ENCODE assay signal across 1 cellular context in the genomic region with DNA sequence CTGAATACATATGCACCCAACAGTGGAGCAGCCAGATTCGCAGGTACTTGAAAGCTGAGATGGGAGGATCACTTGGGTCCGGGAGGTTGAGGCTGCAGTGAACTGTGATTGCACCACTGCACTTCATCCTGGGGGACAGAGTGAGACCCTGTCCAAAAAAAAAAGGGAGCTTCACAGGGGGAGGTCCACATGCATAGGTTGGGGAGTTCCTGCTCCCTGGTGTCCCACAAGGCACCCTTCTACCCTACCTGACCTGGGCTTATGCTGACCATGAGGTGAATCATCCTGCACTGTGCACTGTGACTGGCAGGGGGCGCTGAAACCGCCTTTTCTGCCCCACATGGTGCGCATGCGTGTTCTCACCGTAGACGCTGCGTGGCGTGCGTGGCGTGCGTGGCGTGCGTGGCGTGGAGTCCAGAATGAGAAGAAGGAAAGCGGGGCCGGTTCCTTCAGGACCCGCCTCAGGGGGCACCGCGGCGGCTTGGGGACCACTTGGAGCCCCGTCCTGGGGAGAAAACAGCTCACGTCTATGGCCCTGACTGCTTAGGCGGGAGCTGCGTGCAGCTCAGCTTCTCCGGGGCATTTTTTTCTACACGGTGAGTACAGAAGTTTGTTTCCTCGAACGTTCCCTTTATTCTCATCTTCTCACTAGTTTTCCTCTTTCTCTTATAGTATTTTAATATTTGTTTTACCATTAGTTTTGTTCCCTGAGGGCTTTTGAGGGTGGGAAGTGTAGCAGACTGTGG.
A peak's percentile ranks its signal among the peaks of the same experiment; 100 is the strongest.
TF ChIP-seq lines count a peak whose summit lies in the region.

No MANE protein-coding gene starts in this region.

TF ChIP-seq in HepG2, 621 proteins besides CTCF, POLR2A, EP300 and RAD21 (continued from another document and continues in another):
- TF ChIP-seq, protein P1, sequence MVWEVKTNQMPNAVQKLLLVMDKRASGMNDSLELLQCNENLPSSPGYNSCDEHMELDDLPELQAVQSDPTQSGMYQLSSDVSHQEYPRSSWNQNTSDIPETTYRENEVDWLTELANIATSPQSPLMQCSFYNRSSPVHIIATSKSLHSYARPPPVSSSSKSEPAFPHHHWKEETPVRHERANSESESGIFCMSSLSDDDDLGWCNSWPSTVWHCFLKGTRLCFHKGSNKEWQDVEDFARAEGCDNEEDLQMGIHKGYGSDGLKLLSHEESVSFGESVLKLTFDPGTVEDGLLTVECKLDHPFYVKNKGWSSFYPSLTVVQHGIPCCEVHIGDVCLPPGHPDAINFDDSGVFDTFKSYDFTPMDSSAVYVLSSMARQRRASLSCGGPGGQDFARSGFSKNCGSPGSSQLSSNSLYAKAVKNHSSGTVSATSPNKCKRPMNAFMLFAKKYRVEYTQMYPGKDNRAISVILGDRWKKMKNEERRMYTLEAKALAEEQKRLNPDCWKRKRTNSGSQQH (CRISPR knock-in tag; IDR thresholded peaks at IDR 0.05; ENCODE audit: low read depth): peak; percentile 60; the same call in 1 of the 2 replicates
- TF ChIP-seq SATB2 (CRISPR knock-in tag; IDR thresholded peaks at IDR 0.05): no peak
- 0 out of 2 replicates have a peak, but pooled peaks have one; percentile 20 for TF ChIP-seq ZNF263 (CRISPR knock-in tag; IDR thresholded peaks at IDR 0.05)
- no peak for TF ChIP-seq SIN3A (IDR thresholded peaks at IDR 0.05; ENCODE audit: borderline replicate concordance, low read depth, low read length)
- TF ChIP-seq, protein P2, sequence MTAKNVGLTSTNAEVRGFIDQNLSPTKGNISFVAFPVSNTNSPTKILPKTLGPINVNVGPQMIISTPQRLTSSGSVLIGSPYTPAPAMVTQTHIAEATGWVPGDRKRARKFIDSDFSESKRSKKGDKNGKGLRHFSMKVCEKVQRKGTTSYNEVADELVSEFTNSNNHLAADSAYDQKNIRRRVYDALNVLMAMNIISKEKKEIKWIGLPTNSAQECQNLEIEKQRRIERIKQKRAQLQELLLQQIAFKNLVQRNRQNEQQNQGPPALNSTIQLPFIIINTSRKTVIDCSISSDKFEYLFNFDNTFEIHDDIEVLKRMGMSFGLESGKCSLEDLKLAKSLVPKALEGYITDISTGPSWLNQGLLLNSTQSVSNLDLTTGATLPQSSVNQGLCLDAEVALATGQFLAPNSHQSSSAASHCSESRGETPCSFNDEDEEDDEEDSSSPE (CRISPR knock-in tag; IDR thresholded peaks at IDR 0.05): peak; percentile 33; the same call in 1 of the 2 replicates
- 0 out of 2 replicates have a peak, but pooled peaks have one; percentile 29 for TF ChIP-seq ZNF274 (CRISPR knock-in tag; IDR thresholded peaks at IDR 0.05)
- TF ChIP-seq LCORL (IDR thresholded peaks at IDR 0.05): no peak
- TF ChIP-seq LCORL (CRISPR knock-in tag; IDR thresholded peaks at IDR 0.05): no peak
- no peak for TF ChIP-seq GTF2F1 (IDR thresholded peaks at IDR 0.05; ENCODE audit: low read length)
- TF ChIP-seq ZNF460 (CRISPR knock-in tag; IDR thresholded peaks at IDR 0.05; ENCODE audit: borderline replicate concordance): no peak
- peak; percentile 18; the same call in 1 of the 2 replicates for TF ChIP-seq ZNF564 (CRISPR knock-in tag; IDR thresholded peaks at IDR 0.05)
- TF ChIP-seq ZC3H13 (CRISPR knock-in tag; IDR thresholded peaks at IDR 0.05): peak; percentile 71; the same call in 1 of the 2 replicates
- TF ChIP-seq ZMYM3 (CRISPR knock-in tag; IDR thresholded peaks at IDR 0.05): peak; percentile 39; the same call in 1 of the 2 replicates
- 0 out of 2 replicates have a peak, but pooled peaks have one; percentile 16 for TF ChIP-seq MIXL1 (CRISPR knock-in tag; IDR thresholded peaks at IDR 0.05)
- no peak; the same call in 1 of the 2 replicates for TF ChIP-seq SOX5 (CRISPR knock-in tag; IDR thresholded peaks at IDR 0.05; ENCODE audit: borderline replicate concordance)
- TF ChIP-seq KDM5A (IDR thresholded peaks at IDR 0.05; ENCODE audit: borderline replicate concordance, low read length): peak; percentile 50; the same call in 1 of the 2 replicates
- TF ChIP-seq, protein P3, sequence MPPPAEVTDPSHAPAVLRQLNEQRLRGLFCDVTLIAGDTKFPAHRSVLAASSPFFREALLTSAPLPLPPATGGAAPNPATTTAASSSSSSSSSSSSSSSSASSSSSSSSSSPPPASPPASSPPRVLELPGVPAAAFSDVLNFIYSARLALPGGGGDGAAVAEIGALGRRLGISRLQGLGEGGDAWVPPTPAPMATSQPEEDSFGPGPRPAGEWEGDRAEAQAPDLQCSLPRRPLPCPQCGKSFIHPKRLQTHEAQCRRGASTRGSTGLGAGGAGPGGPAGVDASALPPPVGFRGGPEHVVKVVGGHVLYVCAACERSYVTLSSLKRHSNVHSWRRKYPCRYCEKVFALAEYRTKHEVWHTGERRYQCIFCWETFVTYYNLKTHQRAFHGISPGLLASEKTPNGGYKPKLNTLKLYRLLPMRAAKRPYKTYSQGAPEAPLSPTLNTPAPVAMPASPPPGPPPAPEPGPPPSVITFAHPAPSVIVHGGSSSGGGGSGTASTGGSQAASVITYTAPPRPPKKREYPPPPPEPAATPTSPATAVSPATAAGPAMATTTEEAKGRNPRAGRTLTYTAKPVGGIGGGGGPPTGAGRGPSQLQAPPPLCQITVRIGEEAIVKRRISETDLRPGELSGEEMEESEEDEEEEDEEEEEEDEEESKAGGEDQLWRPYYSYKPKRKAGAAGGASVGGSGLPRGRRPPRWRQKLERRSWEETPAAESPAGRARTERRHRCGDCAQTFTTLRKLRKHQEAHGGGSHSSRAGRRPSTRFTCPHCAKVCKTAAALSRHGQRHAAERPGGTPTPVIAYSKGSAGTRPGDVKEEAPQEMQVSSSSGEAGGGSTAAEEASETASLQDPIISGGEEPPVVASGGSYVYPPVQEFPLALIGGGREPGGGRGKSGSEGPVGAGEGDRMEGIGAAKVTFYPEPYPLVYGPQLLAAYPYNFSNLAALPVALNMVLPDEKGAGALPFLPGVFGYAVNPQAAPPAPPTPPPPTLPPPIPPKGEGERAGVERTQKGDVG (CRISPR knock-in tag; IDR thresholded peaks at IDR 0.05; ENCODE audit: borderline replicate concordance): no peak
- peak; percentile 41; the same call in 1 of the 2 replicates for TF ChIP-seq ZNF430 (CRISPR knock-in tag; IDR thresholded peaks at IDR 0.05)
- TF ChIP-seq ZNF660 (CRISPR knock-in tag; IDR thresholded peaks at IDR 0.05; ENCODE audit: borderline replicate concordance, low read depth): no peak
- no peak for TF ChIP-seq ZNF160 (CRISPR knock-in tag; IDR thresholded peaks at IDR 0.05)
- TF ChIP-seq, protein P4, sequence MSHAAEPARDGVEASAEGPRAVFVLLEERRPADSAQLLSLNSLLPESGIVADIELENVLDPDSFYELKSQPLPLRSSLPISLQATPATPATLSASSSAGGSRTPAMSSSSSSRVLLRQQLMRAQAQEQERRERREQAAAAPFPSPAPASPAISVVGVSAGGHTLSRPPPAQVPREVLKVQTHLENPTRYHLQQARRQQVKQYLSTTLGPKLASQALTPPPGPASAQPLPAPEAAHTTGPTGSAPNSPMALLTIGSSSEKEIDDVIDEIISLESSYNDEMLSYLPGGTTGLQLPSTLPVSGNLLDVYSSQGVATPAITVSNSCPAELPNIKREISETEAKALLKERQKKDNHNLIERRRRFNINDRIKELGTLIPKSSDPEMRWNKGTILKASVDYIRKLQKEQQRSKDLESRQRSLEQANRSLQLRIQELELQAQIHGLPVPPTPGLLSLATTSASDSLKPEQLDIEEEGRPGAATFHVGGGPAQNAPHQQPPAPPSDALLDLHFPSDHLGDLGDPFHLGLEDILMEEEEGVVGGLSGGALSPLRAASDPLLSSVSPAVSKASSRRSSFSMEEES (CRISPR knock-in tag; IDR thresholded peaks at IDR 0.05): peak; percentile 44; the same call in 1 of the 2 replicates
- peak; percentile 60; the same call in 1 of the 2 replicates for TF ChIP-seq CBFB (CRISPR knock-in tag; IDR thresholded peaks at IDR 0.05)
- TF ChIP-seq, protein P5, sequence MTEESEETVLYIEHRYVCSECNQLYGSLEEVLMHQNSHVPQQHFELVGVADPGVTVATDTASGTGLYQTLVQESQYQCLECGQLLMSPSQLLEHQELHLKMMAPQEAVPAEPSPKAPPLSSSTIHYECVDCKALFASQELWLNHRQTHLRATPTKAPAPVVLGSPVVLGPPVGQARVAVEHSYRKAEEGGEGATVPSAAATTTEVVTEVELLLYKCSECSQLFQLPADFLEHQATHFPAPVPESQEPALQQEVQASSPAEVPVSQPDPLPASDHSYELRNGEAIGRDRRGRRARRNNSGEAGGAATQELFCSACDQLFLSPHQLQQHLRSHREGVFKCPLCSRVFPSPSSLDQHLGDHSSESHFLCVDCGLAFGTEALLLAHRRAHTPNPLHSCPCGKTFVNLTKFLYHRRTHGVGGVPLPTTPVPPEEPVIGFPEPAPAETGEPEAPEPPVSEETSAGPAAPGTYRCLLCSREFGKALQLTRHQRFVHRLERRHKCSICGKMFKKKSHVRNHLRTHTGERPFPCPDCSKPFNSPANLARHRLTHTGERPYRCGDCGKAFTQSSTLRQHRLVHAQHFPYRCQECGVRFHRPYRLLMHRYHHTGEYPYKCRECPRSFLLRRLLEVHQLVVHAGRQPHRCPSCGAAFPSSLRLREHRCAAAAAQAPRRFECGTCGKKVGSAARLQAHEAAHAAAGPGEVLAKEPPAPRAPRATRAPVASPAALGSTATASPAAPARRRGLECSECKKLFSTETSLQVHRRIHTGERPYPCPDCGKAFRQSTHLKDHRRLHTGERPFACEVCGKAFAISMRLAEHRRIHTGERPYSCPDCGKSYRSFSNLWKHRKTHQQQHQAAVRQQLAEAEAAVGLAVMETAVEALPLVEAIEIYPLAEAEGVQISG (CRISPR knock-in tag; IDR thresholded peaks at IDR 0.05): peak; percentile 52; the same call in 1 of the 2 replicates
- no peak for TF ChIP-seq ZKSCAN1 (IDR thresholded peaks at IDR 0.05; ENCODE audit: low read length)
- no peak for TF ChIP-seq ZBTB42 (CRISPR knock-in tag; IDR thresholded peaks at IDR 0.05)
- TF ChIP-seq ZNF44 (CRISPR knock-in tag; IDR thresholded peaks at IDR 0.05): no peak
- TF ChIP-seq, protein P6, sequence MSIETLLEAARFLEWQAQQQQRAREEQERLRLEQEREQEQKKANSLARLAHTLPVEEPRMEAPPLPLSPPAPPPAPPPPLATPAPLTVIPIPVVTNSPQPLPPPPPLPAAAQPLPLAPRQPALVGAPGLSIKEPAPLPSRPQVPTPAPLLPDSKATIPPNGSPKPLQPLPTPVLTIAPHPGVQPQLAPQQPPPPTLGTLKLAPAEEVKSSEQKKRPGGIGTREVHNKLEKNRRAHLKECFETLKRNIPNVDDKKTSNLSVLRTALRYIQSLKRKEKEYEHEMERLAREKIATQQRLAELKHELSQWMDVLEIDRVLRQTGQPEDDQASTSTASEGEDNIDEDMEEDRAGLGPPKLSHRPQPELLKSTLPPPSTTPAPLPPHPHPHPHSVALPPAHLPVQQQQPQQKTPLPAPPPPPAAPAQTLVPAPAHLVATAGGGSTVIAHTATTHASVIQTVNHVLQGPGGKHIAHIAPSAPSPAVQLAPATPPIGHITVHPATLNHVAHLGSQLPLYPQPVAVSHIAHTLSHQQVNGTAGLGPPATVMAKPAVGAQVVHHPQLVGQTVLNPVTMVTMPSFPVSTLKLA (IDR thresholded peaks at IDR 0.05): peak; percentile 51
- TF ChIP-seq ZNF441 (CRISPR knock-in tag; IDR thresholded peaks at IDR 0.05; ENCODE audit: borderline replicate concordance): peak; percentile 51; the same call in 1 of the 2 replicates
- TF ChIP-seq, protein P7, sequence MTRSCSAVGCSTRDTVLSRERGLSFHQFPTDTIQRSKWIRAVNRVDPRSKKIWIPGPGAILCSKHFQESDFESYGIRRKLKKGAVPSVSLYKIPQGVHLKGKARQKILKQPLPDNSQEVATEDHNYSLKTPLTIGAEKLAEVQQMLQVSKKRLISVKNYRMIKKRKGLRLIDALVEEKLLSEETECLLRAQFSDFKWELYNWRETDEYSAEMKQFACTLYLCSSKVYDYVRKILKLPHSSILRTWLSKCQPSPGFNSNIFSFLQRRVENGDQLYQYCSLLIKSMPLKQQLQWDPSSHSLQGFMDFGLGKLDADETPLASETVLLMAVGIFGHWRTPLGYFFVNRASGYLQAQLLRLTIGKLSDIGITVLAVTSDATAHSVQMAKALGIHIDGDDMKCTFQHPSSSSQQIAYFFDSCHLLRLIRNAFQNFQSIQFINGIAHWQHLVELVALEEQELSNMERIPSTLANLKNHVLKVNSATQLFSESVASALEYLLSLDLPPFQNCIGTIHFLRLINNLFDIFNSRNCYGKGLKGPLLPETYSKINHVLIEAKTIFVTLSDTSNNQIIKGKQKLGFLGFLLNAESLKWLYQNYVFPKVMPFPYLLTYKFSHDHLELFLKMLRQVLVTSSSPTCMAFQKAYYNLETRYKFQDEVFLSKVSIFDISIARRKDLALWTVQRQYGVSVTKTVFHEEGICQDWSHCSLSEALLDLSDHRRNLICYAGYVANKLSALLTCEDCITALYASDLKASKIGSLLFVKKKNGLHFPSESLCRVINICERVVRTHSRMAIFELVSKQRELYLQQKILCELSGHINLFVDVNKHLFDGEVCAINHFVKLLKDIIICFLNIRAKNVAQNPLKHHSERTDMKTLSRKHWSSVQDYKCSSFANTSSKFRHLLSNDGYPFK (CRISPR knock-in tag; IDR thresholded peaks at IDR 0.05; ENCODE audit: borderline replicate concordance): peak; percentile 35; the same call in 1 of the 2 replicates
- TF ChIP-seq ZNF205 (CRISPR knock-in tag; IDR thresholded peaks at IDR 0.05): no peak
- TF ChIP-seq STAG1 (CRISPR knock-in tag; IDR thresholded peaks at IDR 0.05): peak; percentile 46; the same call in 1 of the 2 replicates
- no peak for TF ChIP-seq ADNP (CRISPR knock-in tag; IDR thresholded peaks at IDR 0.05)
- TF ChIP-seq ZNF451 (CRISPR knock-in tag; IDR thresholded peaks at IDR 0.05): peak; percentile 81; the same call in 1 of the 2 replicates
- peak; percentile 30 for TF ChIP-seq MED1 (CRISPR knock-in tag; IDR thresholded peaks at IDR 0.05)
- TF ChIP-seq, protein P8, sequence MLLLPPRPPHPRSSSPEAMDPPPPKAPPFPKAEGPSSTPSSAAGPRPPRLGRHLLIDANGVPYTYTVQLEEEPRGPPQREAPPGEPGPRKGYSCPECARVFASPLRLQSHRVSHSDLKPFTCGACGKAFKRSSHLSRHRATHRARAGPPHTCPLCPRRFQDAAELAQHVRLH (CRISPR knock-in tag; IDR thresholded peaks at IDR 0.05; ENCODE audit: borderline replicate concordance, low read depth): no peak; the same call in 1 of the 2 replicates
- TF ChIP-seq, protein P9, sequence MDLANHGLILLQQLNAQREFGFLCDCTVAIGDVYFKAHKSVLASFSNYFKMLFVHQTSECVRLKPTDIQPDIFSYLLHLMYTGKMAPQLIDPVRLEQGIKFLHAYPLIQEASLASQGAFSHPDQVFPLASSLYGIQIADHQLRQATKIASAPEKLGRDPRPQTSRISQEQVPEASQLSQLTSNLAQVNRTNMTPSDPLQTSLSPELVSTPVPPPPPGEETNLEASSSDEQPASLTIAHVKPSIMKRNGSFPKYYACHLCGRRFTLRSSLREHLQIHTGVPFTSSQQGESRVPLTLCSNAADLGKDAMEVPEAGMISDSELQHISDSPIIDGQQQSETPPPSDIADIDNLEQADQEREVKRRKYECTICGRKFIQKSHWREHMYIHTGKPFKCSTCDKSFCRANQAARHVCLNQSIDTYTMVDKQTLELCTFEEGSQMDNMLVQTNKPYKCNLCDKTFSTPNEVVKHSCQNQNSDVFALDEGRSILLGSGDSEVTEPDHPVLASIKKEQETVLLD (CRISPR knock-in tag; IDR thresholded peaks at IDR 0.05; ENCODE audit: low read depth): no peak
- peak; percentile 88 for TF ChIP-seq ZMYM4 (CRISPR knock-in tag; IDR thresholded peaks at IDR 0.05)
- TF ChIP-seq SIX4 (CRISPR knock-in tag; IDR thresholded peaks at IDR 0.05): no peak
- peak; percentile 68; the same call in 1 of the 2 replicates for TF ChIP-seq AHR (CRISPR knock-in tag; IDR thresholded peaks at IDR 0.05)
